12 cellular contexts compared by ENCODE assay signal in genomic region chr7:6055499-6055912, GRCh38. TPM values are rescaled to one million over a fixed set of nuclear protein-coding genes. Genes with fewer than 3 reads are reported as not detected.
DNase-seq lines count a peak whose midpoint lies in the region; ATAC-seq, FAIRE-seq and TF ChIP-seq lines count a peak whose summit lies in the region.
"Not testable (repeated sequence)": the region's sequence is repeated elsewhere in the genome, so short reads cannot be mapped to it uniquely, and the experiment has no call there.
"Had no signal": no experiment of that assay in that cellular context is flagged by ENCODE, and none has a peak within 500 bp of the region (broad histone marks: within the 10 kb centered on the region; RNA-seq: fewer than 3 reads in every experiment).

No MANE protein-coding gene starts in this region.

- peaks cover 0 to 33% (median 0%) of the 10 kb centered on the region in 3 donors for H3K36me3 Mint-ChIP-seq in CD8-positive, alpha-beta memory T cell
- H3K36me3 Mint-ChIP-seq in activated CD4-positive, alpha-beta T cell treated with anti-CD3 and anti-CD28 coated beads for 36 hours (ENCODE audit: low read depth), result peaks cover 24% of the 10 kb centered on the region

- peaks cover 21% of the 10 kb centered on the region for H4K20me1 ChIP-seq in HepG2 (ENCODE audit: insufficient read depth, low read length)

- peak; percentile 28 for FAIRE-seq in HepG2 (lab: Jason Lieb, UNC)

- POLR2A ChIA-PET in CD8-positive, alpha-beta memory T cell (lab: Charles Lee), result interaction anchor here (0.6 kb wide), 1 partner anchor 59 kb away, joined by 3 read pairs; no protein-coding TSS in a partner anchor
- POLR2A ChIA-PET in HEK293 (lab: Yijun Ruan, JAX) (interaction anchor here (0.6 kb wide), 1 partner anchor 10 kb away, joined by 3 read pairs; no protein-coding TSS in a partner anchor), HepG2 (lab: Yijun Ruan, JAX) (interaction anchor here (0.6 to 1.5 kb wide), 6 partner anchors 31 to 626 kb away, joined by 3 to 10 read pairs (median 4); partner anchors contain the start of genes AIMP2 and PMS2)
- POLR2A ChIA-PET in activated CD4-positive, alpha-beta T cell treated with anti-CD3 and anti-CD28 coated beads for 36 hours (lab: Charles Lee), result not testable (repeated sequence)

- H3K36me3 ChIP-seq in CD8-positive, alpha-beta memory T cell (ENCODE audit: insufficient read depth, low read length); parathyroid adenoma (ENCODE audit: control insufficient read depth, insufficient read depth, low read length): not testable (repeated sequence)
- peaks cover 17 to 24% of the 10 kb centered on the region in 2 experiments for H3K36me3 ChIP-seq in HEK293 (ENCODE audit: control insufficient read depth in 2 of 2, insufficient read depth in 1 of 2, low read length in 2 of 2)
- H3K36me3 ChIP-seq in HepG2 (replicated peaks in 1 of 2; ENCODE audit: control insufficient read depth in 1 of 2, insufficient read depth in 2 of 2, low read length in 2 of 2), result peaks cover 2 to 14% of the 10 kb centered on the region in 2 experiments

- H2AFZ ChIP-seq in HepG2 (ENCODE audit: low read length); parathyroid adenoma: not testable (repeated sequence)

- not testable (repeated sequence) for TF ChIP-seq EP300 in HepG2 (IDR thresholded peaks at IDR 0.05; ENCODE audit: low read depth in 2 of 2, low read length in 2 of 2); HepG2 (CRISPR knock-in tag; IDR thresholded peaks at IDR 0.05; ENCODE audit: borderline replicate concordance)

- in situ Hi-C loops in HepG2 (cut with HindIII; ENCODE audit: extremely low pct_ligation_motif_present, low pct_unique_long_range_greater_than_20kb), result not testable (repeated sequence)

- not testable (repeated sequence) for H3K9ac ChIP-seq in HepG2 (ENCODE audit: insufficient read depth, low read depth, low read length); parathyroid adenoma

- peaks cover 23 to 33% (median 32%) of the 10 kb centered on the region in 3 donors for H3K4me1 Mint-ChIP-seq in CD8-positive, alpha-beta memory T cell
- H3K4me1 Mint-ChIP-seq in activated CD4-positive, alpha-beta T cell treated with anti-CD3 and anti-CD28 coated beads for 36 hours, result peaks cover 21% of the 10 kb centered on the region

- peak overlapping the region; percentile 38 for H3K27ac ChIP-seq in CD8-positive, alpha-beta memory T cell (ENCODE audit: low read depth, low read length)
- not testable (repeated sequence) for H3K27ac ChIP-seq in HEK293 (ENCODE audit: extremely low read depth, low read depth, low read length); parathyroid adenoma
- H3K27ac ChIP-seq in HepG2 (ENCODE audit: extremely low read length, insufficient read depth, low read length), result peak overlapping the region; percentile 56

- not testable (repeated sequence) for ATAC-seq in activated CD4-positive, alpha-beta T cell treated with anti-CD3 and anti-CD28 coated beads for 36 hours
- ATAC-seq in HepG2, result peak; percentile 63

- H3K4me3 Mint-ChIP-seq in CD8-positive, alpha-beta memory T cell, result peak overlapping the region in 2 of 7 donors; percentile 26 to 72
- H3K4me3 Mint-ChIP-seq in activated CD4-positive, alpha-beta T cell treated with anti-CD3 and anti-CD28 coated beads for 36 hours, result not testable (repeated sequence)

- not testable (repeated sequence) for TF ChIP-seq RAD21 in HepG2 (CRISPR knock-in tag; IDR thresholded peaks at IDR 0.05)

- not testable (repeated sequence) for H3K27me3 Mint-ChIP-seq in CD8-positive, alpha-beta memory T cell; activated CD4-positive, alpha-beta T cell treated with anti-CD3 and anti-CD28 coated beads for 36 hours

- H3K9me3 ChIP-seq in CD8-positive, alpha-beta memory T cell (ENCODE audit: low read length); HEK293 (ENCODE audit: control insufficient read depth, insufficient read depth, low read depth, low read length); HepG2 (ENCODE audit: low read length); parathyroid adenoma (ENCODE audit: control insufficient read depth, low read length): not testable (repeated sequence)

- H3K4me1 ChIP-seq in CD8-positive, alpha-beta memory T cell (ENCODE audit: insufficient read depth, low read length), result peaks cover 16% of the 10 kb centered on the region
- not testable (repeated sequence) for H3K4me1 ChIP-seq in HEK293 (ENCODE audit: control insufficient read depth, insufficient read depth, low read length); parathyroid adenoma
- H3K4me1 ChIP-seq in HepG2 (ENCODE audit: insufficient read depth, low read length), result peaks cover 48% of the 10 kb centered on the region

- BruUV-seq in HepG2 (replicated peaks; lab: Mats Ljungman, UMichigan), result not testable (repeated sequence)

- TF ChIP-seq CTCF in HEK293 (tag by site-specific recombination; IDR thresholded peaks at IDR 0.05); epithelial cell of esophagus (IDR thresholded peaks at IDR 0.05; ENCODE audit: insufficient read depth, low read depth, low read length, missing control alignments); HepG2 (CRISPR knock-in tag; IDR thresholded peaks at IDR 0.05); parathyroid adenoma (IDR thresholded peaks at IDR 0.05): not testable (repeated sequence)

- peak overlapping the region in 1 of 8 donors; percentile 37 for H3K27ac Mint-ChIP-seq in CD8-positive, alpha-beta memory T cell
- H3K27ac Mint-ChIP-seq in activated CD4-positive, alpha-beta T cell treated with anti-CD3 and anti-CD28 coated beads for 36 hours, result peak overlapping the region; percentile 31

- not testable (repeated sequence) for H3K9me3 Mint-ChIP-seq in CD8-positive, alpha-beta memory T cell; activated CD4-positive, alpha-beta T cell treated with anti-CD3 and anti-CD28 coated beads for 36 hours (ENCODE audit: low read depth)

- CTCF ChIA-PET in CD8-positive, alpha-beta memory T cell (lab: Charles Lee), result interaction anchor here (0.8 kb wide), 1 partner anchor 317 kb away, joined by 4 read pairs; no protein-coding TSS in a partner anchor
- CTCF ChIA-PET in HEK293 (lab: Yijun Ruan, JAX); HepG2 (lab: Yijun Ruan, JAX; ENCODE audit: low intra/inter-chr PET ratio, low total read pairs): not testable (repeated sequence)
- CTCF ChIA-PET in activated CD4-positive, alpha-beta T cell treated with anti-CD3 and anti-CD28 coated beads for 36 hours (lab: Charles Lee), result interaction anchor here (1.5 kb wide), 1 partner anchor 268 kb away, joined by 4 read pairs; no protein-coding TSS in a partner anchor

- H3K79me2 ChIP-seq in HepG2 (ENCODE audit: insufficient read depth, low read length) (peaks cover 37% of the 10 kb centered on the region), parathyroid adenoma (peaks cover 10% of the 10 kb centered on the region)

- H3K4me3 ChIP-seq in CD8-positive, alpha-beta memory T cell (ENCODE audit: low read length); HEK293 (ENCODE audit: low read depth, low read length); epithelial cell of esophagus (ENCODE audit: low read length); HepG2 (replicated peaks in 1 of 3; ENCODE audit: insufficient read depth in 1 of 3, low read depth in 2 of 3, low read length in 3 of 3); parathyroid adenoma (ENCODE audit: low read depth, low read length): not testable (repeated sequence)

- WGBS in HepG2 (ENCODE audit: low lambda C conversion rate), result 42% methylated on average over 8 of the region's 8 CpGs

- intact Hi-C loops in activated CD4-positive, alpha-beta T cell treated with anti-CD3 and anti-CD28 coated beads for 36 hours (cut with DNase I, micrococcal nuclease); HepG2 (cut with micrococcal nuclease; ENCODE audit: unreplicated experiment): not testable (repeated sequence)

- not testable (repeated sequence) for H3K27me3 ChIP-seq in CD8-positive, alpha-beta memory T cell (ENCODE audit: insufficient read depth, low read length, poor library complexity, severe bottlenecking); HepG2 (ENCODE audit: control insufficient read depth in 1 of 2, insufficient read depth in 2 of 2, low read length in 2 of 2); parathyroid adenoma (ENCODE audit: control insufficient read depth, insufficient read depth, low read length)

- TF ChIP-seq POLR2A in HepG2 (IDR thresholded peaks at IDR 0.05; ENCODE audit: insufficient read depth in 1 of 2, low read depth in 2 of 2, low read length in 2 of 2), result not testable (repeated sequence)

- H3K4me2 ChIP-seq in HepG2 (ENCODE audit: low read depth, low read length) (peak overlapping the region; percentile 58), parathyroid adenoma (ENCODE audit: low read length) (peak overlapping the region; percentile 47)

- not testable (repeated sequence) for DNase-seq in CD8-positive, alpha-beta memory T cell; activated CD4-positive, alpha-beta T cell treated with anti-CD3 and anti-CD28 coated beads for 36 hours
- DNase-seq in NCI-H1105 (lab: John Stamatoyannopoulos, UW) (peak; percentile 12), NCI-H774 (lab: John Stamatoyannopoulos, UW) (peak; percentile 9), epithelial cell of esophagus (ENCODE audit: low read depth) (peak; percentile 36), HepG2 (ENCODE audit: low spot score) (peak; percentile 90)

RNA-seq across cellular contexts. Expression of gene EIF2AK1, which starts 3.5 kb away (rescaled TPM):
- 100 to 1,000 TPM; 103 to 110 TPM for total RNA-seq in CD8-positive, alpha-beta memory T cell
- polyA plus RNA-seq in CD8-positive, alpha-beta memory T cell, result 103 TPM
- total RNA-seq in activated CD4-positive, alpha-beta T cell treated with anti-CD3 and anti-CD28 coated beads for 36 hours, result 100 to 1,000 TPM; 104 to 114 TPM
- 71.4 and 103 TPM in 2 replicates for total RNA-seq in HepG2 (2016; rRNA removed; fragmentation: Illumina TruSeq; extraction: Trizol)
- 34.6 and 40.9 TPM in 2 replicates for total RNA-seq in HepG2 (2016; cell fraction: cytosol; rRNA removed; fragmentation: Illumina TruSeq; extraction: Trizol; ENCODE audit: low read depth)
- 68.8 and 97.8 TPM in 2 replicates for total RNA-seq in HepG2 (2016; cell fraction: insoluble cytoplasmic fraction; rRNA removed; fragmentation: Illumina TruSeq; extraction: Trizol)
- 110 and 126 TPM in 2 replicates for total RNA-seq in HepG2 (2016; cell fraction: membrane; rRNA removed; fragmentation: Illumina TruSeq; extraction: Trizol)
- total RNA-seq in HepG2 (2016; cell fraction: nucleus; rRNA removed; fragmentation: Illumina TruSeq; extraction: Trizol), result 55.1 and 65.4 TPM in 2 replicates
- 112 and 115 TPM in 2 replicates for polyA plus RNA-seq in HepG2 (2011; rRNA removed)
- 113 and 122 TPM in 2 replicates for polyA plus RNA-seq in HepG2 (2011; cell fraction: cytosol; rRNA removed)
- polyA plus RNA-seq in HepG2 (2011; cell fraction: nucleus; rRNA removed), result 110 and 112 TPM in 2 replicates
- 80.4 and 124 TPM in 2 replicates for polyA plus RNA-seq in HepG2 (2012)
- polyA plus RNA-seq in HepG2 (2016; cell fraction: cytosol; fragmentation: Illumina TruSeq; extraction: Trizol; ENCODE audit: low read depth), result 68.3 and 68.8 TPM in 2 replicates
- polyA plus RNA-seq in HepG2 (2016; cell fraction: insoluble cytoplasmic fraction; fragmentation: Illumina TruSeq; extraction: Trizol; ENCODE audit: low read depth), result 137 and 157 TPM in 2 replicates
- polyA plus RNA-seq in HepG2 (2016; cell fraction: membrane; fragmentation: Illumina TruSeq; extraction: Trizol; ENCODE audit: low read depth), result 130 and 160 TPM in 2 replicates
- polyA plus RNA-seq in HepG2 (2016; cell fraction: nucleus; fragmentation: Illumina TruSeq; extraction: Trizol; ENCODE audit: insufficient read depth, low read depth), result 103 and 117 TPM in 2 replicates
- polyA minus RNA-seq in HepG2 (2011; rRNA and poly(A)+ RNA removed; ENCODE audit: low replicate concordance), result 67.1 and 79.8 TPM in 2 replicates
- 86.8 and 115 TPM in 2 replicates for polyA minus RNA-seq in HepG2 (2011; cell fraction: cytosol; rRNA and poly(A)+ RNA removed)
- 84.1 and 87.9 TPM in 2 replicates for polyA minus RNA-seq in HepG2 (2011; cell fraction: nucleus; rRNA and poly(A)+ RNA removed)

RNA-seq across cellular contexts. Expression of gene ANKRD61, which starts 24.3 kb away (rescaled TPM):
- total RNA-seq in CD8-positive, alpha-beta memory T cell, result under 1 TPM in 1 of 2 experiments, not detected in 1; 0.24 TPM
- not detected for polyA plus RNA-seq in CD8-positive, alpha-beta memory T cell
- under 1 TPM; 0.19 to 0.32 TPM for total RNA-seq in activated CD4-positive, alpha-beta T cell treated with anti-CD3 and anti-CD28 coated beads for 36 hours
- 0.13 TPM in 1 of 2 replicates, not detected in the other for total RNA-seq in HepG2 (2016; rRNA removed; fragmentation: Illumina TruSeq; extraction: Trizol)
- not detected in 2 replicates for total RNA-seq in HepG2 (2016; cell fraction: cytosol; rRNA removed; fragmentation: Illumina TruSeq; extraction: Trizol; ENCODE audit: low read depth)
- total RNA-seq in HepG2 (2016; cell fraction: insoluble cytoplasmic fraction; rRNA removed; fragmentation: Illumina TruSeq; extraction: Trizol), result 0.11 TPM in 1 of 2 replicates, not detected in the other
- total RNA-seq in HepG2 (2016; cell fraction: membrane; rRNA removed; fragmentation: Illumina TruSeq; extraction: Trizol), result not detected in 2 replicates
- total RNA-seq in HepG2 (2016; cell fraction: nucleus; rRNA removed; fragmentation: Illumina TruSeq; extraction: Trizol), result not detected in 2 replicates
- polyA plus RNA-seq in HepG2 (2011; rRNA removed), result 0.24 TPM in 1 of 2 replicates, not detected in the other
- 0.10 and 0.13 TPM in 2 replicates for polyA plus RNA-seq in HepG2 (2011; cell fraction: cytosol; rRNA removed)
- polyA plus RNA-seq in HepG2 (2011; cell fraction: nucleus; rRNA removed), result 0.17 and 0.21 TPM in 2 replicates
- 1.3 and 1.4 TPM in 2 replicates for polyA plus RNA-seq in HepG2 (2012)
- polyA plus RNA-seq in HepG2 (2016; cell fraction: cytosol; fragmentation: Illumina TruSeq; extraction: Trizol; ENCODE audit: low read depth), result 0.08 and 0.14 TPM in 2 replicates
- polyA plus RNA-seq in HepG2 (2016; cell fraction: insoluble cytoplasmic fraction; fragmentation: Illumina TruSeq; extraction: Trizol; ENCODE audit: low read depth), result not detected in 2 replicates
- not detected in 2 replicates for polyA plus RNA-seq in HepG2 (2016; cell fraction: membrane; fragmentation: Illumina TruSeq; extraction: Trizol; ENCODE audit: low read depth)
- polyA plus RNA-seq in HepG2 (2016; cell fraction: nucleus; fragmentation: Illumina TruSeq; extraction: Trizol; ENCODE audit: insufficient read depth, low read depth), result not detected in 2 replicates
- 0.65 TPM in 1 of 2 replicates, not detected in the other for polyA minus RNA-seq in HepG2 (2011; rRNA and poly(A)+ RNA removed; ENCODE audit: low replicate concordance)
- not detected in 2 replicates for polyA minus RNA-seq in HepG2 (2011; cell fraction: cytosol; rRNA and poly(A)+ RNA removed)
- not detected in 2 replicates for polyA minus RNA-seq in HepG2 (2011; cell fraction: nucleus; rRNA and poly(A)+ RNA removed)
- total RNA-seq: B cell, esophagus muscularis mucosa, left ventricle myocardium inferior, natural killer cell had no signal

RNA-seq across cellular contexts. Expression of gene AIMP2, which starts 46.4 kb away (rescaled TPM):
- 10 to 100 TPM; 80.0 to 82.5 TPM for total RNA-seq in CD8-positive, alpha-beta memory T cell
- polyA plus RNA-seq in CD8-positive, alpha-beta memory T cell, result 22.4 TPM
- 10 to 100 TPM; 50.1 to 56.0 TPM for total RNA-seq in activated CD4-positive, alpha-beta T cell treated with anti-CD3 and anti-CD28 coated beads for 36 hours
- total RNA-seq in HepG2 (2016; rRNA removed; fragmentation: Illumina TruSeq; extraction: Trizol), result 84.9 and 97.2 TPM in 2 replicates
- total RNA-seq in HepG2 (2016; cell fraction: cytosol; rRNA removed; fragmentation: Illumina TruSeq; extraction: Trizol; ENCODE audit: low read depth), result 24.2 and 29.1 TPM in 2 replicates
- 82.6 and 109 TPM in 2 replicates for total RNA-seq in HepG2 (2016; cell fraction: insoluble cytoplasmic fraction; rRNA removed; fragmentation: Illumina TruSeq; extraction: Trizol)
- 30.1 and 33.3 TPM in 2 replicates for total RNA-seq in HepG2 (2016; cell fraction: membrane; rRNA removed; fragmentation: Illumina TruSeq; extraction: Trizol)
- 38.1 and 38.5 TPM in 2 replicates for total RNA-seq in HepG2 (2016; cell fraction: nucleus; rRNA removed; fragmentation: Illumina TruSeq; extraction: Trizol)
- polyA plus RNA-seq in HepG2 (2011; rRNA removed), result 38.2 and 41.0 TPM in 2 replicates
- 49.9 and 54.2 TPM in 2 replicates for polyA plus RNA-seq in HepG2 (2011; cell fraction: cytosol; rRNA removed)
- polyA plus RNA-seq in HepG2 (2011; cell fraction: nucleus; rRNA removed), result 18.4 and 23.0 TPM in 2 replicates
- 27.3 and 34.0 TPM in 2 replicates for polyA plus RNA-seq in HepG2 (2012)
- polyA plus RNA-seq in HepG2 (2016; cell fraction: cytosol; fragmentation: Illumina TruSeq; extraction: Trizol; ENCODE audit: low read depth), result 20.2 and 21.5 TPM in 2 replicates
- 98.6 and 104 TPM in 2 replicates for polyA plus RNA-seq in HepG2 (2016; cell fraction: insoluble cytoplasmic fraction; fragmentation: Illumina TruSeq; extraction: Trizol; ENCODE audit: low read depth)
- polyA plus RNA-seq in HepG2 (2016; cell fraction: membrane; fragmentation: Illumina TruSeq; extraction: Trizol; ENCODE audit: low read depth), result 25.0 and 28.0 TPM in 2 replicates
- 53.2 and 62.7 TPM in 2 replicates for polyA plus RNA-seq in HepG2 (2016; cell fraction: nucleus; fragmentation: Illumina TruSeq; extraction: Trizol; ENCODE audit: insufficient read depth, low read depth)
- 73.9 and 128 TPM in 2 replicates for polyA minus RNA-seq in HepG2 (2011; rRNA and poly(A)+ RNA removed; ENCODE audit: low replicate concordance)
- 30.2 and 32.8 TPM in 2 replicates for polyA minus RNA-seq in HepG2 (2011; cell fraction: cytosol; rRNA and poly(A)+ RNA removed)
- 25.9 and 34.8 TPM in 2 replicates for polyA minus RNA-seq in HepG2 (2011; cell fraction: nucleus; rRNA and poly(A)+ RNA removed)

RNA-seq across cellular contexts. Expression of gene PMS2, which starts 46.7 kb away (rescaled TPM):
- 10 to 100 TPM; 22.6 to 26.0 TPM for total RNA-seq in CD8-positive, alpha-beta memory T cell
- 16.7 TPM for polyA plus RNA-seq in CD8-positive, alpha-beta memory T cell
- 10 to 100 TPM; 26.9 to 29.0 TPM for total RNA-seq in activated CD4-positive, alpha-beta T cell treated with anti-CD3 and anti-CD28 coated beads for 36 hours
- 11.4 and 13.9 TPM in 2 replicates for total RNA-seq in HepG2 (2016; rRNA removed; fragmentation: Illumina TruSeq; extraction: Trizol)
- total RNA-seq in HepG2 (2016; cell fraction: cytosol; rRNA removed; fragmentation: Illumina TruSeq; extraction: Trizol; ENCODE audit: low read depth), result 6.5 and 6.8 TPM in 2 replicates
- total RNA-seq in HepG2 (2016; cell fraction: insoluble cytoplasmic fraction; rRNA removed; fragmentation: Illumina TruSeq; extraction: Trizol), result 11.7 and 13.5 TPM in 2 replicates
- total RNA-seq in HepG2 (2016; cell fraction: membrane; rRNA removed; fragmentation: Illumina TruSeq; extraction: Trizol), result 8.2 and 8.9 TPM in 2 replicates
- 11.2 and 11.7 TPM in 2 replicates for total RNA-seq in HepG2 (2016; cell fraction: nucleus; rRNA removed; fragmentation: Illumina TruSeq; extraction: Trizol)
- 6.2 and 6.3 TPM in 2 replicates for polyA plus RNA-seq in HepG2 (2011; rRNA removed)
- 3.6 and 3.9 TPM in 2 replicates for polyA plus RNA-seq in HepG2 (2011; cell fraction: cytosol; rRNA removed)
- 6.3 and 8.2 TPM in 2 replicates for polyA plus RNA-seq in HepG2 (2011; cell fraction: nucleus; rRNA removed)
- 5.1 and 5.9 TPM in 2 replicates for polyA plus RNA-seq in HepG2 (2012)
- polyA plus RNA-seq in HepG2 (2016; cell fraction: cytosol; fragmentation: Illumina TruSeq; extraction: Trizol; ENCODE audit: low read depth), result 0.99 and 1.1 TPM in 2 replicates
- 8.6 and 8.7 TPM in 2 replicates for polyA plus RNA-seq in HepG2 (2016; cell fraction: insoluble cytoplasmic fraction; fragmentation: Illumina TruSeq; extraction: Trizol; ENCODE audit: low read depth)
- 2.1 and 2.5 TPM in 2 replicates for polyA plus RNA-seq in HepG2 (2016; cell fraction: membrane; fragmentation: Illumina TruSeq; extraction: Trizol; ENCODE audit: low read depth)
- polyA plus RNA-seq in HepG2 (2016; cell fraction: nucleus; fragmentation: Illumina TruSeq; extraction: Trizol; ENCODE audit: insufficient read depth, low read depth), result 12.2 and 13.2 TPM in 2 replicates
- 6.1 and 20.2 TPM in 2 replicates for polyA minus RNA-seq in HepG2 (2011; rRNA and poly(A)+ RNA removed; ENCODE audit: low replicate concordance)
- 4.1 and 6.0 TPM in 2 replicates for polyA minus RNA-seq in HepG2 (2011; cell fraction: cytosol; rRNA and poly(A)+ RNA removed)
- 8.9 and 12.2 TPM in 2 replicates for polyA minus RNA-seq in HepG2 (2011; cell fraction: nucleus; rRNA and poly(A)+ RNA removed)

RNA-seq across cellular contexts. Expression of gene USP42, which starts 49.2 kb away (rescaled TPM):
- total RNA-seq in CD8-positive, alpha-beta memory T cell, result 10 to 100 TPM; 12.1 to 12.3 TPM
- polyA plus RNA-seq in CD8-positive, alpha-beta memory T cell, result 16.1 TPM
- 10 to 100 TPM in 1 of 2 experiments, 1 to 10 TPM in 1; 9.2 to 11.9 TPM for total RNA-seq in activated CD4-positive, alpha-beta T cell treated with anti-CD3 and anti-CD28 coated beads for 36 hours
- 2.7 and 3.2 TPM in 2 replicates for total RNA-seq in HepG2 (2016; rRNA removed; fragmentation: Illumina TruSeq; extraction: Trizol)
- total RNA-seq in HepG2 (2016; cell fraction: cytosol; rRNA removed; fragmentation: Illumina TruSeq; extraction: Trizol; ENCODE audit: low read depth), result 6.3 and 7.0 TPM in 2 replicates
- 2.7 and 3.2 TPM in 2 replicates for total RNA-seq in HepG2 (2016; cell fraction: insoluble cytoplasmic fraction; rRNA removed; fragmentation: Illumina TruSeq; extraction: Trizol)
- 3.6 and 4.2 TPM in 2 replicates for total RNA-seq in HepG2 (2016; cell fraction: membrane; rRNA removed; fragmentation: Illumina TruSeq; extraction: Trizol)
- 3.1 and 3.8 TPM in 2 replicates for total RNA-seq in HepG2 (2016; cell fraction: nucleus; rRNA removed; fragmentation: Illumina TruSeq; extraction: Trizol)
- polyA plus RNA-seq in HepG2 (2011; rRNA removed), result 3.3 and 3.4 TPM in 2 replicates
- polyA plus RNA-seq in HepG2 (2011; cell fraction: cytosol; rRNA removed), result 1.8 and 2.1 TPM in 2 replicates
- polyA plus RNA-seq in HepG2 (2011; cell fraction: nucleus; rRNA removed), result 5.7 TPM in 2 replicates
- 4.3 and 4.9 TPM in 2 replicates for polyA plus RNA-seq in HepG2 (2012)
- 2.5 and 2.8 TPM in 2 replicates for polyA plus RNA-seq in HepG2 (2016; cell fraction: cytosol; fragmentation: Illumina TruSeq; extraction: Trizol; ENCODE audit: low read depth)
- 4.0 and 5.0 TPM in 2 replicates for polyA plus RNA-seq in HepG2 (2016; cell fraction: insoluble cytoplasmic fraction; fragmentation: Illumina TruSeq; extraction: Trizol; ENCODE audit: low read depth)
- 2.8 and 3.1 TPM in 2 replicates for polyA plus RNA-seq in HepG2 (2016; cell fraction: membrane; fragmentation: Illumina TruSeq; extraction: Trizol; ENCODE audit: low read depth)
- polyA plus RNA-seq in HepG2 (2016; cell fraction: nucleus; fragmentation: Illumina TruSeq; extraction: Trizol; ENCODE audit: insufficient read depth, low read depth), result 7.6 and 7.9 TPM in 2 replicates
- polyA minus RNA-seq in HepG2 (2011; rRNA and poly(A)+ RNA removed; ENCODE audit: low replicate concordance), result 7.2 and 11.6 TPM in 2 replicates
- 3.3 and 3.6 TPM in 2 replicates for polyA minus RNA-seq in HepG2 (2011; cell fraction: cytosol; rRNA and poly(A)+ RNA removed)
- 6.6 and 9.8 TPM in 2 replicates for polyA minus RNA-seq in HepG2 (2011; cell fraction: nucleus; rRNA and poly(A)+ RNA removed)
